In the genomic region with DNA sequence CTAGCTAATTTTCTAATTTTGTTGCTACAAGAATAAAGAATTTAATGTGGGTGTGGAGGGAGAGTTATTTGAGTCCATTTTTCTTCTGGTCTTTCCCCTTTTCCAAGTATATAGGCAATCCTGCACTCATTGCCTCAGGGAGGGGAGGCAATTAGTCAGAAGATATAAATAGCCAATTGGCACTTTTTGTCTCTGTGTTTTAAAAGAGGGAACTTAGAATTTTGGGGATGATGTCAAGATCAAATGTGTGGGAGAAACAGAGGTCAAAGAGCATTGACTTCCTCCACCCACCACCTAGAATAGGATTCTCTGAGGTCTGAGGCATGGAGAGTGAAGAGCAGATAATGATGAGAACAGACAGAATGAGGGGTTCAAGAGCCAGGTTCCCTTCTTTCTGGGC, we compare ENCODE assay signal across 2 cellular contexts.
TF ChIP-seq lines count a peak whose summit lies in the region.

No MANE protein-coding gene starts in this region.

TF ChIP-seq in GM23338, 12 proteins besides CTCF, POLR2A, EP300 and RAD21 (continues in another document):
- TF ChIP-seq POLR2AphosphoS5 (IDR thresholded peaks at IDR 0.05; ENCODE audit: low read depth): no peak
- TF ChIP-seq NANOG (IDR thresholded peaks at IDR 0.05; ENCODE audit: borderline replicate concordance): no peak
- TF ChIP-seq EZH2phosphoT487 (IDR thresholded peaks at IDR 0.05; ENCODE audit: unreplicated experiment): no peak
- TF ChIP-seq CREB1 (CRISPR knock-in tag; IDR thresholded peaks at IDR 0.05; ENCODE audit: low read depth): no peak
- no peak for TF ChIP-seq STAT1 (IDR thresholded peaks at IDR 0.05; ENCODE audit: unreplicated experiment)
- TF ChIP-seq, protein P1, sequence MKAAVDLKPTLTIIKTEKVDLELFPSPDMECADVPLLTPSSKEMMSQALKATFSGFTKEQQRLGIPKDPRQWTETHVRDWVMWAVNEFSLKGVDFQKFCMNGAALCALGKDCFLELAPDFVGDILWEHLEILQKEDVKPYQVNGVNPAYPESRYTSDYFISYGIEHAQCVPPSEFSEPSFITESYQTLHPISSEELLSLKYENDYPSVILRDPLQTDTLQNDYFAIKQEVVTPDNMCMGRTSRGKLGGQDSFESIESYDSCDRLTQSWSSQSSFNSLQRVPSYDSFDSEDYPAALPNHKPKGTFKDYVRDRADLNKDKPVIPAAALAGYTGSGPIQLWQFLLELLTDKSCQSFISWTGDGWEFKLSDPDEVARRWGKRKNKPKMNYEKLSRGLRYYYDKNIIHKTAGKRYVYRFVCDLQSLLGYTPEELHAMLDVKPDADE (IDR thresholded peaks at IDR 0.05): no peak
- TF ChIP-seq ZNF114 (CRISPR knock-in tag; IDR thresholded peaks at IDR 0.05): no peak
- TF ChIP-seq, protein P2, sequence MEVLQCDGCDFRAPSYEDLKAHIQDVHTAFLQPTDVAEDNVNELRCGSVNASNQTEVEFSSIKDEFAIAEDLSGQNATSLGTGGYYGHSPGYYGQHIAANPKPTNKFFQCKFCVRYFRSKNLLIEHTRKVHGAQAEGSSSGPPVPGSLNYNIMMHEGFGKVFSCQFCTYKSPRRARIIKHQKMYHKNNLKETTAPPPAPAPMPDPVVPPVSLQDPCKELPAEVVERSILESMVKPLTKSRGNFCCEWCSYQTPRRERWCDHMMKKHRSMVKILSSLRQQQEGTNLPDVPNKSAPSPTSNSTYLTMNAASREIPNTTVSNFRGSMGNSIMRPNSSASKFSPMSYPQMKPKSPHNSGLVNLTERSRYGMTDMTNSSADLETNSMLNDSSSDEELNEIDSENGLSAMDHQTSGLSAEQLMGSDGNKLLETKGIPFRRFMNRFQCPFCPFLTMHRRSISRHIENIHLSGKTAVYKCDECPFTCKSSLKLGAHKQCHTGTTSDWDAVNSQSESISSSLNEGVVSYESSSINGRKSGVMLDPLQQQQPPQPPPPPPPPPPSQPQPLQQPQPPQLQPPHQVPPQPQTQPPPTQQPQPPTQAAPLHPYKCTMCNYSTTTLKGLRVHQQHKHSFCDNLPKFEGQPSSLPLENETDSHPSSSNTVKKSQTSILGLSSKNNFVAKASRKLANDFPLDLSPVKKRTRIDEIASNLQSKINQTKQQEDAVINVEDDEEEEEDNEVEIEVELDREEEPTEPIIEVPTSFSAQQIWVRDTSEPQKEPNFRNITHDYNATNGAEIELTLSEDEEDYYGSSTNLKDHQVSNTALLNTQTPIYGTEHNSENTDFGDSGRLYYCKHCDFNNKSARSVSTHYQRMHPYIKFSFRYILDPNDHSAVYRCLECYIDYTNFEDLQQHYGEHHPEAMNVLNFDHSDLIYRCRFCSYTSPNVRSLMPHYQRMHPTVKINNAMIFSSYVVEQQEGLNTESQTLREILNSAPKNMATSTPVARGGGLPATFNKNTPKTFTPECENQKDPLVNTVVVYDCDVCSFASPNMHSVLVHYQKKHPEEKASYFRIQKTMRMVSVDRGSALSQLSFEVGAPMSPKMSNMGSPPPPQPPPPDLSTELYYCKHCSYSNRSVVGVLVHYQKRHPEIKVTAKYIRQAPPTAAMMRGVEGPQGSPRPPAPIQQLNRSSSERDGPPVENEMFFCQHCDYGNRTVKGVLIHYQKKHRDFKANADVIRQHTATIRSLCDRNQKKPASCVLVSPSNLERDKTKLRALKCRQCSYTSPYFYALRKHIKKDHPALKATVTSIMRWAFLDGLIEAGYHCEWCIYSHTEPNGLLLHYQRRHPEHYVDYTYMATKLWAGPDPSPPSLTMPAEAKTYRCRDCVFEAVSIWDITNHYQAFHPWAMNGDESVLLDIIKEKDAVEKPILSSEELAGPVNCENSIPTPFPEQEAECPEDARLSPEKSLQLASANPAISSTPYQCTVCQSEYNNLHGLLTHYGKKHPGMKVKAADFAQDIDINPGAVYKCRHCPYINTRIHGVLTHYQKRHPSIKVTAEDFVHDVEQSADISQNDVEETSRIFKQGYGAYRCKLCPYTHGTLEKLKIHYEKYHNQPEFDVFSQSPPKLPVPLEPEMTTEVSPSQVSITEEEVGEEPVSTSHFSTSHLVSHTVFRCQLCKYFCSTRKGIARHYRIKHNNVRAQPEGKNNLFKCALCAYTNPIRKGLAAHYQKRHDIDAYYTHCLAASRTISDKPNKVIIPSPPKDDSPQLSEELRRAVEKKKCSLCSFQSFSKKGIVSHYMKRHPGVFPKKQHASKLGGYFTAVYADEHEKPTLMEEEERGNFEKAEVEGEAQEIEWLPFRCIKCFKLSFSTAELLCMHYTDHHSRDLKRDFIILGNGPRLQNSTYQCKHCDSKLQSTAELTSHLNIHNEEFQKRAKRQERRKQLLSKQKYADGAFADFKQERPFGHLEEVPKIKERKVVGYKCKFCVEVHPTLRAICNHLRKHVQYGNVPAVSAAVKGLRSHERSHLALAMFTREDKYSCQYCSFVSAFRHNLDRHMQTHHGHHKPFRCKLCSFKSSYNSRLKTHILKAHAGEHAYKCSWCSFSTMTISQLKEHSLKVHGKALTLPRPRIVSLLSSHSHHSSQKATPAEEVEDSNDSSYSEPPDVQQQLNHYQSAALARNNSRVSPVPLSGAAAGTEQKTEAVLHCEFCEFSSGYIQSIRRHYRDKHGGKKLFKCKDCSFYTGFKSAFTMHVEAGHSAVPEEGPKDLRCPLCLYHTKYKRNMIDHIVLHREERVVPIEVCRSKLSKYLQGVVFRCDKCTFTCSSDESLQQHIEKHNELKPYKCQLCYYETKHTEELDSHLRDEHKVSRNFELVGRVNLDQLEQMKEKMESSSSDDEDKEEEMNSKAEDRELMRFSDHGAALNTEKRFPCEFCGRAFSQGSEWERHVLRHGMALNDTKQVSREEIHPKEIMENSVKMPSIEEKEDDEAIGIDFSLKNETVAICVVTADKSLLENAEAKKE (CRISPR knock-in tag; IDR thresholded peaks at IDR 0.05): no peak
- TF ChIP-seq EZH2 (IDR thresholded peaks at IDR 0.05; ENCODE audit: low read depth, unreplicated experiment): no peak
- TF ChIP-seq ZNF331 (CRISPR knock-in tag; IDR thresholded peaks at IDR 0.05; ENCODE audit: low read depth): no peak

TF ChIP-seq in GM12878, 131 proteins besides CTCF, POLR2A, EP300 and RAD21 (continues in another document):
- TF ChIP-seq GATAD2B (conservative IDR thresholded peaks at IDR 0.05; ENCODE audit: low read depth): no peak
- TF ChIP-seq RELA (IDR thresholded peaks at IDR 0.05; ENCODE audit: borderline replicate concordance, partially characterized antibody): no peak
- TF ChIP-seq, protein P3, sequence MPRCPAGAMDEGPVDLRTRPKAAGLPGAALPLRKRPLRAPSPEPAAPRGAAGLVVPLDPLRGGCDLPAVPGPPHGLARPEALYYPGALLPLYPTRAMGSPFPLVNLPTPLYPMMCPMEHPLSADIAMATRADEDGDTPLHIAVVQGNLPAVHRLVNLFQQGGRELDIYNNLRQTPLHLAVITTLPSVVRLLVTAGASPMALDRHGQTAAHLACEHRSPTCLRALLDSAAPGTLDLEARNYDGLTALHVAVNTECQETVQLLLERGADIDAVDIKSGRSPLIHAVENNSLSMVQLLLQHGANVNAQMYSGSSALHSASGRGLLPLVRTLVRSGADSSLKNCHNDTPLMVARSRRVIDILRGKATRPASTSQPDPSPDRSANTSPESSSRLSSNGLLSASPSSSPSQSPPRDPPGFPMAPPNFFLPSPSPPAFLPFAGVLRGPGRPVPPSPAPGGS (IDR thresholded peaks at IDR 0.05; ENCODE audit: borderline replicate concordance, insufficient read depth, low read depth, low read length, poor library complexity, severe bottlenecking): no peak
- TF ChIP-seq ZNF622 (IDR thresholded peaks at IDR 0.05): no peak
- no peak for TF ChIP-seq SIN3A (IDR thresholded peaks at IDR 0.05; ENCODE audit: low read depth, low read length)
- peak; percentile 94 for TF ChIP-seq NR2F1 (conservative IDR thresholded peaks at IDR 0.05)
- no peak for TF ChIP-seq EZH2 (IDR thresholded peaks at IDR 0.05; ENCODE audit: borderline replicate concordance, control insufficient read depth, low read depth, low read length)
- TF ChIP-seq EED (IDR thresholded peaks at IDR 0.05; ENCODE audit: low read depth): no peak
- no peak for TF ChIP-seq SMC3 (IDR thresholded peaks at IDR 0.05; ENCODE audit: borderline replicate concordance, low read length)
- TF ChIP-seq TAF1 (IDR thresholded peaks at IDR 0.05; ENCODE audit: borderline replicate concordance, low read depth, low read length): no peak
- TF ChIP-seq ATF7 (IDR thresholded peaks at IDR 0.05; ENCODE audit: low read depth): 0 out of 2 replicates have a peak, but pooled peaks have one; percentile 57
- TF ChIP-seq RBBP5 (conservative IDR thresholded peaks at IDR 0.05): no peak
- peak; percentile 74 for TF ChIP-seq NR2C1 (IDR thresholded peaks at IDR 0.05)
- TF ChIP-seq DPF2 (IDR thresholded peaks at IDR 0.05): 0 out of 2 replicates have a peak, but pooled peaks have one; percentile 9
- TF ChIP-seq, protein P4, sequence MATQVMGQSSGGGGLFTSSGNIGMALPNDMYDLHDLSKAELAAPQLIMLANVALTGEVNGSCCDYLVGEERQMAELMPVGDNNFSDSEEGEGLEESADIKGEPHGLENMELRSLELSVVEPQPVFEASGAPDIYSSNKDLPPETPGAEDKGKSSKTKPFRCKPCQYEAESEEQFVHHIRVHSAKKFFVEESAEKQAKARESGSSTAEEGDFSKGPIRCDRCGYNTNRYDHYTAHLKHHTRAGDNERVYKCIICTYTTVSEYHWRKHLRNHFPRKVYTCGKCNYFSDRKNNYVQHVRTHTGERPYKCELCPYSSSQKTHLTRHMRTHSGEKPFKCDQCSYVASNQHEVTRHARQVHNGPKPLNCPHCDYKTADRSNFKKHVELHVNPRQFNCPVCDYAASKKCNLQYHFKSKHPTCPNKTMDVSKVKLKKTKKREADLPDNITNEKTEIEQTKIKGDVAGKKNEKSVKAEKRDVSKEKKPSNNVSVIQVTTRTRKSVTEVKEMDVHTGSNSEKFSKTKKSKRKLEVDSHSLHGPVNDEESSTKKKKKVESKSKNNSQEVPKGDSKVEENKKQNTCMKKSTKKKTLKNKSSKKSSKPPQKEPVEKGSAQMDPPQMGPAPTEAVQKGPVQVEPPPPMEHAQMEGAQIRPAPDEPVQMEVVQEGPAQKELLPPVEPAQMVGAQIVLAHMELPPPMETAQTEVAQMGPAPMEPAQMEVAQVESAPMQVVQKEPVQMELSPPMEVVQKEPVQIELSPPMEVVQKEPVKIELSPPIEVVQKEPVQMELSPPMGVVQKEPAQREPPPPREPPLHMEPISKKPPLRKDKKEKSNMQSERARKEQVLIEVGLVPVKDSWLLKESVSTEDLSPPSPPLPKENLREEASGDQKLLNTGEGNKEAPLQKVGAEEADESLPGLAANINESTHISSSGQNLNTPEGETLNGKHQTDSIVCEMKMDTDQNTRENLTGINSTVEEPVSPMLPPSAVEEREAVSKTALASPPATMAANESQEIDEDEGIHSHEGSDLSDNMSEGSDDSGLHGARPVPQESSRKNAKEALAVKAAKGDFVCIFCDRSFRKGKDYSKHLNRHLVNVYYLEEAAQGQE (IDR thresholded peaks at IDR 0.05; ENCODE audit: low read depth, low read length): no peak
- TF ChIP-seq NBN (IDR thresholded peaks at IDR 0.05): 0 out of 2 replicates have a peak, but pooled peaks have one; percentile 19
- TF ChIP-seq, protein P5, sequence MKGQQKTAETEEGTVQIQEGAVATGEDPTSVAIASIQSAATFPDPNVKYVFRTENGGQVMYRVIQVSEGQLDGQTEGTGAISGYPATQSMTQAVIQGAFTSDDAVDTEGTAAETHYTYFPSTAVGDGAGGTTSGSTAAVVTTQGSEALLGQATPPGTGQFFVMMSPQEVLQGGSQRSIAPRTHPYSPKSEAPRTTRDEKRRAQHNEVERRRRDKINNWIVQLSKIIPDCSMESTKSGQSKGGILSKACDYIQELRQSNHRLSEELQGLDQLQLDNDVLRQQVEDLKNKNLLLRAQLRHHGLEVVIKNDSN (IDR thresholded peaks at IDR 0.05; ENCODE audit: borderline replicate concordance, extremely low read length, insufficient read depth, low read depth, low read length): no peak
- no peak for TF ChIP-seq TARDBP (IDR thresholded peaks at IDR 0.05; ENCODE audit: borderline replicate concordance)
- TF ChIP-seq NRF1 (conservative IDR thresholded peaks at IDR 0.05; ENCODE audit: low read depth, low read length): no peak
- TF ChIP-seq RAD51 (IDR thresholded peaks at IDR 0.05): no peak
- TF ChIP-seq, protein P6, sequence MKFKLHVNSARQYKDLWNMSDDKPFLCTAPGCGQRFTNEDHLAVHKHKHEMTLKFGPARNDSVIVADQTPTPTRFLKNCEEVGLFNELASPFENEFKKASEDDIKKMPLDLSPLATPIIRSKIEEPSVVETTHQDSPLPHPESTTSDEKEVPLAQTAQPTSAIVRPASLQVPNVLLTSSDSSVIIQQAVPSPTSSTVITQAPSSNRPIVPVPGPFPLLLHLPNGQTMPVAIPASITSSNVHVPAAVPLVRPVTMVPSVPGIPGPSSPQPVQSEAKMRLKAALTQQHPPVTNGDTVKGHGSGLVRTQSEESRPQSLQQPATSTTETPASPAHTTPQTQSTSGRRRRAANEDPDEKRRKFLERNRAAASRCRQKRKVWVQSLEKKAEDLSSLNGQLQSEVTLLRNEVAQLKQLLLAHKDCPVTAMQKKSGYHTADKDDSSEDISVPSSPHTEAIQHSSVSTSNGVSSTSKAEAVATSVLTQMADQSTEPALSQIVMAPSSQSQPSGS (IDR thresholded peaks at IDR 0.05; ENCODE audit: low read length): no peak
- TF ChIP-seq MTA2 (IDR thresholded peaks at IDR 0.05; ENCODE audit: low read depth): no peak; the same call in 1 of the 2 replicates
- peak; percentile 78 for TF ChIP-seq IKZF1 (conservative IDR thresholded peaks at IDR 0.05)
- TF ChIP-seq, protein P7, sequence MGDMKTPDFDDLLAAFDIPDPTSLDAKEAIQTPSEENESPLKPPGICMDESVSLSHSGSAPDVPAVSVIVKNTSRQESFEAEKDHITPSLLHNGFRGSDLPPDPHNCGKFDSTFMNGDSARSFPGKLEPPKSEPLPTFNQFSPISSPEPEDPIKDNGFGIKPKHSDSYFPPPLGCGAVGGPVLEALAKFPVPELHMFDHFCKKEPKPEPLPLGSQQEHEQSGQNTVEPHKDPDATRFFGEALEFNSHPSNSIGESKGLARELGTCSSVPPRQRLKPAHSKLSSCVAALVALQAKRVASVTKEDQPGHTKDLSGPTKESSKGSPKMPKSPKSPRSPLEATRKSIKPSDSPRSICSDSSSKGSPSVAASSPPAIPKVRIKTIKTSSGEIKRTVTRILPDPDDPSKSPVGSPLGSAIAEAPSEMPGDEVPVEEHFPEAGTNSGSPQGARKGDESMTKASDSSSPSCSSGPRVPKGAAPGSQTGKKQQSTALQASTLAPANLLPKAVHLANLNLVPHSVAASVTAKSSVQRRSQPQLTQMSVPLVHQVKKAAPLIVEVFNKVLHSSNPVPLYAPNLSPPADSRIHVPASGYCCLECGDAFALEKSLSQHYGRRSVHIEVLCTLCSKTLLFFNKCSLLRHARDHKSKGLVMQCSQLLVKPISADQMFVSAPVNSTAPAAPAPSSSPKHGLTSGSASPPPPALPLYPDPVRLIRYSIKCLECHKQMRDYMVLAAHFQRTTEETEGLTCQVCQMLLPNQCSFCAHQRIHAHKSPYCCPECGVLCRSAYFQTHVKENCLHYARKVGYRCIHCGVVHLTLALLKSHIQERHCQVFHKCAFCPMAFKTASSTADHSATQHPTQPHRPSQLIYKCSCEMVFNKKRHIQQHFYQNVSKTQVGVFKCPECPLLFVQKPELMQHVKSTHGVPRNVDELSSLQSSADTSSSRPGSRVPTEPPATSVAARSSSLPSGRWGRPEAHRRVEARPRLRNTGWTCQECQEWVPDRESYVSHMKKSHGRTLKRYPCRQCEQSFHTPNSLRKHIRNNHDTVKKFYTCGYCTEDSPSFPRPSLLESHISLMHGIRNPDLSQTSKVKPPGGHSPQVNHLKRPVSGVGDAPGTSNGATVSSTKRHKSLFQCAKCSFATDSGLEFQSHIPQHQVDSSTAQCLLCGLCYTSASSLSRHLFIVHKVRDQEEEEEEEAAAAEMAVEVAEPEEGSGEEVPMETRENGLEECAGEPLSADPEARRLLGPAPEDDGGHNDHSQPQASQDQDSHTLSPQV (IDR thresholded peaks at IDR 0.05): no peak
- no peak for TF ChIP-seq YY1 (IDR thresholded peaks at IDR 0.05; ENCODE audit: low read depth, low read length)
- TF ChIP-seq NFXL1 (IDR thresholded peaks at IDR 0.05; ENCODE audit: borderline replicate concordance): no peak
- no peak for TF ChIP-seq TCF3 (IDR thresholded peaks at IDR 0.05; ENCODE audit: borderline replicate concordance, insufficient read depth, low read depth, low read length)
- no peak for TF ChIP-seq MXI1 (IDR thresholded peaks at IDR 0.05; ENCODE audit: low read depth, low read length)
- no peak; the same call in 1 of the 2 replicates for TF ChIP-seq CREM (IDR thresholded peaks at IDR 0.05; ENCODE audit: low read depth)
- no peak for TF ChIP-seq MTA3 (IDR thresholded peaks at IDR 0.05; ENCODE audit: borderline replicate concordance, low read length)
